10 cellular contexts compared by ENCODE assay signal in genomic region chr17:69608808-69609494, GRCh38.
A peak's percentile ranks its signal among the peaks of the same experiment; 100 is the strongest.
DNase-seq lines count a peak whose midpoint lies in the region; ATAC-seq and TF ChIP-seq lines count a peak whose summit lies in the region.
"Had no signal": no experiment of that assay in that cellular context is flagged by ENCODE, and none has a peak within 500 bp of the region (broad histone marks: within the 10 kb centered on the region; RNA-seq: fewer than 3 reads in every experiment).

No MANE protein-coding gene starts in this region.

- no peaks in the 10 kb centered on the region for H3K9me3 ChIP-seq in ascending aorta
- no peaks in the 10 kb centered on the region for H3K9me3 ChIP-seq in upper lobe of left lung

- ATAC-seq in upper lobe of left lung (ENCODE audit: low FRiP score in 2 of 2) (peak; percentile 55 to 85), GM19328 (IDR thresholded peaks at IDR 0.05; ENCODE audit: unreplicated experiment) (no peak)
- ATAC-seq: activated CD8-positive, alpha-beta memory T cell treated with anti-CD3 and anti-CD28 coated beads, Interleukin-2, amount 10 ng/mL, durations not matched to agents 7 days and 5 days had no signal

- DNase-seq in NOMO-1 treated with DMSO at 0.1 percent for 48 hours (lab: John Stamatoyannopoulos, UW; ENCODE audit: unreplicated experiment) (peak; percentile 27), NOMO-1 treated with dmso at 0.1 percent for 144 hours (lab: John Stamatoyannopoulos, UW; ENCODE audit: unreplicated experiment) (no peak), ascending aorta (ENCODE audit: low spot score in 2 of 2) (peak in 1 of 2 donors; percentile 67), islet precursor cell (peak; percentile 58), upper lobe of left lung (no peak), DMS53 treated with DMSO at 0.1 percent for 48 hours (lab: John Stamatoyannopoulos, UW; ENCODE audit: unreplicated experiment) (no peak)
- no peak for DNase-seq in activated CD4-positive, alpha-beta T cell treated with anti-CD3 and anti-CD28 coated beads, Interleukin-2, amount 10 ng/mL, durations not matched to agents 24 days and 14 days
- DNase-seq: activated CD8-positive, alpha-beta memory T cell treated with anti-CD3 and anti-CD28 coated beads, Interleukin-2, amount 10 ng/mL, durations not matched to agents 7 days and 5 days; MM.1S had no signal

- no peak for TF ChIP-seq POLR2A in upper lobe of left lung (IDR thresholded peaks at IDR 0.05)

- no peak overlapping the region for H3K4me3 Mint-ChIP-seq in activated CD4-positive, alpha-beta T cell treated with anti-CD3 and anti-CD28 coated beads, Interleukin-2, amount 10 ng/mL, durations not matched to agents 24 days and 14 days
- H3K4me3 Mint-ChIP-seq: activated CD8-positive, alpha-beta memory T cell treated with anti-CD3 and anti-CD28 coated beads, Interleukin-2, amount 10 ng/mL, durations not matched to agents 7 days and 5 days had no signal

- no peaks in the 10 kb centered on the region for H3K36me3 Mint-ChIP-seq in activated CD4-positive, alpha-beta T cell treated with anti-CD3 and anti-CD28 coated beads, Interleukin-2, amount 10 ng/mL, durations not matched to agents 24 days and 14 days (ENCODE audit: low read depth)
- H3K36me3 Mint-ChIP-seq: activated CD8-positive, alpha-beta memory T cell treated with anti-CD3 and anti-CD28 coated beads, Interleukin-2, amount 10 ng/mL, durations not matched to agents 7 days and 5 days had no signal

- WGBS in upper lobe of left lung, 2 donors, result 56 to 61% methylated on average over 4 of the region's 4 CpGs

- no peak for TF ChIP-seq CTCF in ascending aorta (IDR thresholded peaks at IDR 0.05)
- no peak for TF ChIP-seq CTCF in upper lobe of left lung (IDR thresholded peaks at IDR 0.05)

- H3K4me1 ChIP-seq in ascending aorta, result peaks cover 0 to 23% of the 10 kb centered on the region in 2 donors
- peaks cover 4 to 25% (median 13%) of the 10 kb centered on the region in 4 donors for H3K4me1 ChIP-seq in upper lobe of left lung

- H3K27ac ChIP-seq in ascending aorta, result peak overlapping the region; percentile 68 to 71
- H3K27ac ChIP-seq in upper lobe of left lung, result peak overlapping the region in 2 of 4 donors; percentile 13 to 61

- intact Hi-C loops in ascending aorta (cut with DNase I), result loop anchor here (5.0 kb wide), 1 partner anchor 303 kb away; no protein-coding TSS in a partner anchor
- intact Hi-C loops in activated CD4-positive, alpha-beta T cell treated with anti-CD3 and anti-CD28 coated beads, Interleukin-2, amount 10 ng/mL, durations not matched to agents 24 days and 14 days (cut with micrococcal nuclease), result loop anchor here (2.0 kb wide), 1 partner anchor 560 kb away; the partner anchor contains the start of gene KCNJ2

- H3K4me1 Mint-ChIP-seq in activated CD4-positive, alpha-beta T cell treated with anti-CD3 and anti-CD28 coated beads, Interleukin-2, amount 10 ng/mL, durations not matched to agents 24 days and 14 days, result peaks cover 12% of the 10 kb centered on the region

- H3K27ac Mint-ChIP-seq in activated CD4-positive, alpha-beta T cell treated with anti-CD3 and anti-CD28 coated beads, Interleukin-2, amount 10 ng/mL, durations not matched to agents 24 days and 14 days, result no peak overlapping the region

- H3K27me3 ChIP-seq in ascending aorta (no peaks in the 10 kb centered on the region), upper lobe of left lung (no peaks in the 10 kb centered on the region)

- no peak for TF ChIP-seq EP300 in upper lobe of left lung (IDR thresholded peaks at IDR 0.05)

- peak overlapping the region in 1 of 2 donors; percentile 7 for H3K4me3 ChIP-seq in ascending aorta
- no peak overlapping the region for H3K4me3 ChIP-seq in upper lobe of left lung

- H3K27me3 Mint-ChIP-seq in activated CD4-positive, alpha-beta T cell treated with anti-CD3 and anti-CD28 coated beads, Interleukin-2, amount 10 ng/mL, durations not matched to agents 24 days and 14 days, result no peaks in the 10 kb centered on the region
- H3K27me3 Mint-ChIP-seq: activated CD8-positive, alpha-beta memory T cell treated with anti-CD3 and anti-CD28 coated beads, Interleukin-2, amount 10 ng/mL, durations not matched to agents 7 days and 5 days had no signal

- H3K36me3 ChIP-seq in ascending aorta, result no peaks in the 10 kb centered on the region
- no peaks in the 10 kb centered on the region for H3K36me3 ChIP-seq in upper lobe of left lung

- peaks cover 11% of the 10 kb centered on the region for H3K9me3 Mint-ChIP-seq in activated CD4-positive, alpha-beta T cell treated with anti-CD3 and anti-CD28 coated beads, Interleukin-2, amount 10 ng/mL, durations not matched to agents 24 days and 14 days

Comparison
In these comparisons a context has a peak if more than half of its experiments do, and no peak if none do; other contexts are left out.
1. DNase-seq: peak in NOMO-1 treated with DMSO at 0.1 percent for 48 hours (single experiment) and islet precursor cell (single experiment); none in NOMO-1 treated with dmso at 0.1 percent for 144 hours (single experiment), upper lobe of left lung (0 of 2), activated CD4-positive, alpha-beta T cell treated with anti-CD3 and anti-CD28 coated beads, Interleukin-2, amount 10 ng/mL, durations not matched to agents 24 days and 14 days (single experiment) and DMS53 treated with DMSO at 0.1 percent for 48 hours (single experiment).